Comparison of ENCODE assay signal across 8 cellular contexts in the genomic region with DNA sequence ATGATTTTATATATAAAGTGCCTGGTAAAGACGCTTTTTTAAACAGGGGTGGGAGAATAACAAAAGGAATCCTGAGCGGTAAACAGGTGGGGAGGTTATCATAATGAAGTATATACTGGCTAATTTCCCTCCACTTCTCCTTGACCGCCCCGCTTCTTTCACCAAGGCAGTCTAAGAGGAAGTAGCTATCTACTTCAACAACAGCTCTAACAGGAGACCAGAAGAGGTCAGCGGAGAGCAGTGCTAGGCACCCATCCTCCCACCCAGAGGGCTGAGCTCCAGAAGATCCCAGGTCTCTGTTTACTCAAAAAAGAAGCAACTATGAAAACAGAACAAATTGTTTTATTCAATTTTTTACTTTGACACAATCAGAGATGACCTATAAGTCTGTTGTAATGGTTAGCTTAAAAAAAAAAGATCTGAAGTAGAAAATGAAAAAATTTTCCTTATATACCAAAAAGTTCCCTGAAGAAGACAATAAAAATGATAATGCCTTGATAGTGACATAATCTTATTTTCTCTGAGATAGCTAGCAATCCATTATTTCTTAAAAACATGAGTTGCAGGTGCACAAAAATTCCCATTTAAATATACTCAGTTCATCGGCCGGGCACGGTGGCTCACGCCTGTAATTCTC.
DNase-seq lines count a peak whose midpoint lies in the region; ATAC-seq and TF ChIP-seq lines count a peak whose summit lies in the region.

No MANE protein-coding gene starts in this region.

- no peaks in the 10 kb centered on the region for H3K27me3 Mint-ChIP-seq in Caco-2 (ENCODE audit: insufficient read depth, unreplicated experiment)
- H3K27me3 Mint-ChIP-seq in activated T-cell treated with anti-CD3 and anti-CD28 coated beads, Interleukin-2, amount 50 U/mL, for 72 hours (ENCODE audit: low read depth), result no peaks in the 10 kb centered on the region

- peaks cover 5% of the 10 kb centered on the region for H3K36me3 Mint-ChIP-seq in Caco-2 (ENCODE audit: insufficient read depth, unreplicated experiment)
- no peaks in the 10 kb centered on the region for H3K36me3 Mint-ChIP-seq in activated T-cell treated with anti-CD3 and anti-CD28 coated beads, Interleukin-2, amount 50 U/mL, for 72 hours (ENCODE audit: insufficient read depth in 2 of 2)

- H3K27me3 ChIP-seq in Caco-2 (replicated peaks; ENCODE audit: control insufficient read depth, insufficient read depth, low read length) (no peaks in the 10 kb centered on the region), heart right ventricle (no peaks in the 10 kb centered on the region)

- H3K4me3 ChIP-seq in Caco-2 (ENCODE audit: low read depth, low read length) (no peak overlapping the region), heart right ventricle (no peak overlapping the region), retinal pigment epithelial cell (ENCODE audit: low read length) (no peak overlapping the region)

- intact Hi-C loops in Caco-2 (cut with micrococcal nuclease; ENCODE audit: unreplicated experiment), result loop anchor here (1.0 to 5.0 kb wide), 4 partner anchors 100 to 337 kb away; a partner anchor contains a TSS
- intact Hi-C loops in heart right ventricle (cut with DNase I), result loop anchor here in 7 of 10 donors (1.0 to 10.0 kb wide), 7 partner anchors 137 to 527 kb away; a partner anchor contains a TSS

- H3K9me3 ChIP-seq in Caco-2 (no peaks in the 10 kb centered on the region), heart right ventricle (no peaks in the 10 kb centered on the region)

- peak; percentile 69 for ATAC-seq in GM19023 (IDR thresholded peaks at IDR 0.05; ENCODE audit: unreplicated experiment)
- ATAC-seq in HG03354 (IDR thresholded peaks at IDR 0.05; ENCODE audit: poor library complexity, severe bottlenecking, unreplicated experiment), result peak; percentile 85
- peak; percentile 56 to 70 for ATAC-seq in activated T-cell treated with anti-CD3 and anti-CD28 coated beads, Interleukin-2, amount 50 U/mL, for 72 hours (replicated peaks in 1 of 2)
- ATAC-seq in heart right ventricle, result peak in 7 of 8 donors; percentile 73 to 94 (median 87)

- CTCF ChIA-PET in Caco-2 (lab: Charles Lee), result interaction anchor here (0.6 to 1.5 kb wide), 20 partner anchors 8 to 337 kb away, joined by 3 to 44 read pairs (median 5); a partner anchor contains a TSS

- H3K4me1 ChIP-seq in Caco-2, result no peaks in the 10 kb centered on the region
- H3K4me1 ChIP-seq in heart right ventricle, result peaks cover 0 to 7% (median 0%) of the 10 kb centered on the region in 9 donors

- TF ChIP-seq CTCF in Caco-2 (IDR thresholded peaks at IDR 0.05; ENCODE audit: insufficient read depth in 1 of 2, low read depth in 1 of 2, low read length in 1 of 2, severe bottlenecking in 1 of 2, unreplicated experiment in 1 of 2) (peak; percentile 46 to 83), heart right ventricle (IDR thresholded peaks at IDR 0.05) (peak; percentile 18 to 82 (median 67)), retinal pigment epithelial cell (conservative IDR thresholded peaks at IDR 0.05; ENCODE audit: low read depth, low read length) (peak; percentile 86)

- H3K9me3 Mint-ChIP-seq in Caco-2 (ENCODE audit: unreplicated experiment), result no peaks in the 10 kb centered on the region
- no peaks in the 10 kb centered on the region for H3K9me3 Mint-ChIP-seq in activated T-cell treated with anti-CD3 and anti-CD28 coated beads, Interleukin-2, amount 50 U/mL, for 72 hours

- POLR2A ChIA-PET in Caco-2 (lab: Charles Lee), result interaction anchor here (1.2 kb wide), 1 partner anchor 141 kb away, joined by 10 read pairs; a partner anchor contains a TSS

- DNase-seq in Caco-2 (peak; percentile 55 to 60), NCI-H82 (lab: John Stamatoyannopoulos, UW) (peak; percentile 78), heart right ventricle (peak; percentile 20 to 50), retinal pigment epithelial cell (ENCODE audit: low read depth) (no peak)
- DNase-seq in activated T-cell treated with anti-CD3 and anti-CD28 coated beads, Interleukin-2, amount 50 U/mL, for 72 hours, result peak; percentile 39 to 41
- DNase-seq in central memory CD4-positive, alpha-beta T cell, result no peak

- 55 to 59% methylated on average over 9 of the region's 9 CpGs for WGBS in heart right ventricle, 2 donors

- H3K27ac Mint-ChIP-seq in Caco-2 (ENCODE audit: unreplicated experiment), result no peak overlapping the region
- no peak overlapping the region for H3K27ac Mint-ChIP-seq in activated T-cell treated with anti-CD3 and anti-CD28 coated beads, Interleukin-2, amount 50 U/mL, for 72 hours

- no peak overlapping the region for H3K4me3 Mint-ChIP-seq in Caco-2 (ENCODE audit: unreplicated experiment)
- no peak overlapping the region for H3K4me3 Mint-ChIP-seq in activated T-cell treated with anti-CD3 and anti-CD28 coated beads, Interleukin-2, amount 50 U/mL, for 72 hours

- no peak overlapping the region for H3K27ac ChIP-seq in heart right ventricle

- BruUV-seq in Caco-2 (replicated peaks; lab: Mats Ljungman, UMichigan), result no TSS peak

- H3K4me1 Mint-ChIP-seq in Caco-2 (ENCODE audit: low read depth, unreplicated experiment), result no peaks in the 10 kb centered on the region
- peaks cover 20% of the 10 kb centered on the region for H3K4me1 Mint-ChIP-seq in activated T-cell treated with anti-CD3 and anti-CD28 coated beads, Interleukin-2, amount 50 U/mL, for 72 hours (ENCODE audit: low read depth)

- H3K36me3 ChIP-seq in Caco-2 (ENCODE audit: control insufficient read depth, insufficient read depth, low read length) (no peaks in the 10 kb centered on the region), heart right ventricle (no peaks in the 10 kb centered on the region)

Comparison
In these comparisons a context has a peak if more than half of its experiments do, and no peak if none do; other contexts are left out.
1. DNase-seq: peak in Caco-2 (2 of 2), NCI-H82 (single experiment), activated T-cell treated with anti-CD3 and anti-CD28 coated beads, Interleukin-2, amount 50 U/mL, for 72 hours (2 of 2) and heart right ventricle (2 of 2); none in retinal pigment epithelial cell (single experiment) and central memory CD4-positive, alpha-beta T cell (single experiment).
2. Peak in every context shown above with its lines, with median percentiles within 50 percentile points of each other: CTCF ChIP-seq and ATAC-seq.